ENCODE assay signal across 8 cellular contexts in the genomic region with DNA sequence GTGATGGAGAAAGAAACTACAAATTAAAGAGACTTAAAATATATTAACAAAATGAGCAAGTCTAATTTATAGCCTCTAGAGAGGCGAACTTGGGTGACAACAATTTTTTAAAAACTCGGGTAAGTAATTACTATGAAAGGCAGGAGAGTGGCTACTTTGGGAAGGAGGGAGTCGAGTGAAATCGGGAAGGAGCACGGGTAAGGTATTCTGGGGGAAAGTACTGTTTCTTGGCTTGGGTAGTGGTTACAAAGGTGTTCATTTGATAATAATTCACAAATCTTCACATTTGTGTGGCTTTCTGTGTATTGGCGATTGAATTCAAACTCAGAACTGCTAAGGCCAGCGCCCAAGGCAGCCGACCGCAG. TPM values are rescaled to one million over a fixed set of nuclear protein-coding genes. Genes with fewer than 3 reads are reported as not detected.
DNase-seq lines count a peak whose midpoint lies in the region; ATAC-seq and TF ChIP-seq lines count a peak whose summit lies in the region.

No MANE protein-coding gene starts in this region.

- H3K4me1 ChIP-seq in Loucy (ENCODE audit: insufficient read depth, low read length, poor library complexity, severe bottlenecking): peaks cover 3% of the 10 kb centered on the region
- H3K4me1 ChIP-seq in neuron (ENCODE audit: insufficient read depth, low read length): peaks cover 12% of the 10 kb centered on the region

- H3K4me2 ChIP-seq in Loucy (ENCODE audit: low read depth, low read length, poor library complexity, severe bottlenecking): no peak overlapping the region

- H3K9me3 Mint-ChIP-seq in chondrocyte (ENCODE audit: low read depth): no peaks in the 10 kb centered on the region

- H3K79me2 ChIP-seq in Loucy (ENCODE audit: insufficient read depth, low read length): no peaks in the 10 kb centered on the region

- no peaks in the 10 kb centered on the region for H3K9me3 ChIP-seq in Loucy (ENCODE audit: insufficient read depth, low read depth, low read length)
- no peaks in the 10 kb centered on the region for H3K9me3 ChIP-seq in neuron (ENCODE audit: low read length)

- H3K4me3 ChIP-seq in Loucy (ENCODE audit: low read length, poor library complexity, severe bottlenecking): no peak overlapping the region
- peak overlapping the region; percentile 59 for H3K4me3 ChIP-seq in neuron (ENCODE audit: low read length)

- H3K4me1 Mint-ChIP-seq in chondrocyte (ENCODE audit: low read depth): peaks cover 27% of the 10 kb centered on the region

- peak overlapping the region; percentile 75 for H3K4me3 Mint-ChIP-seq in chondrocyte (ENCODE audit: unreplicated experiment)

- H3K27me3 ChIP-seq in Loucy (ENCODE audit: insufficient read depth, low read length, poor library complexity, severe bottlenecking) (no peaks in the 10 kb centered on the region), neuron (ENCODE audit: insufficient read depth, low read length) (peaks cover 45% of the 10 kb centered on the region)

- no peaks in the 10 kb centered on the region for H4K20me1 ChIP-seq in Loucy (ENCODE audit: insufficient read depth, low read length, poor library complexity, severe bottlenecking)

- no peaks in the 10 kb centered on the region for H3K36me3 Mint-ChIP-seq in chondrocyte (ENCODE audit: low read depth)

- peak overlapping the region; percentile 80 for H3K9ac ChIP-seq in Loucy (ENCODE audit: low read depth, low read length, poor library complexity, severe bottlenecking)

- peaks cover 4% of the 10 kb centered on the region for H3K27me3 Mint-ChIP-seq in chondrocyte (ENCODE audit: low read depth)

- H3K36me3 ChIP-seq in Loucy (ENCODE audit: insufficient read depth, low read length) (no peaks in the 10 kb centered on the region), neuron (ENCODE audit: insufficient read depth, low read length) (no peaks in the 10 kb centered on the region)

- H3K27ac Mint-ChIP-seq in chondrocyte (ENCODE audit: unreplicated experiment): peak overlapping the region; percentile 92

- no peak for TF ChIP-seq CTCF in C4-2B (conservative IDR thresholded peaks at IDR 0.05)
- no peak for TF ChIP-seq CTCF in Loucy (conservative IDR thresholded peaks at IDR 0.05; ENCODE audit: low read length)
- TF ChIP-seq CTCF in chondrocyte (IDR thresholded peaks at IDR 0.05): no peak

- DNase-seq in chondrocyte (ENCODE audit: low spot score): no peak
- DNase-seq in NCI-H1417 treated with DMSO at 0.1 percent for 48 hours (lab: John Stamatoyannopoulos, UW): no peak
- no peak for DNase-seq in middle frontal gyrus (ENCODE audit: extremely low spot score, low spot score)

- H3K9me2 ChIP-seq in Loucy (replicated peaks; ENCODE audit: low read depth, low read length): no peaks in the 10 kb centered on the region

- peak overlapping the region; percentile 80; the same call in 1 of the 2 replicates for H3K27ac ChIP-seq in C4-2B

- H2AFZ ChIP-seq in Loucy (ENCODE audit: low read length) (peak overlapping the region; percentile 38), neuron (ENCODE audit: low read depth, low read length) (peak overlapping the region; percentile 93)

- no peak for ATAC-seq in GM21576 (IDR thresholded peaks at IDR 0.05; ENCODE audit: unreplicated experiment)
- no peak for ATAC-seq in GM18868 (IDR thresholded peaks at IDR 0.05; ENCODE audit: unreplicated experiment)

- H3F3A ChIP-seq in Loucy (ENCODE audit: low read depth): no peaks in the 10 kb centered on the region

RNA-seq across cellular contexts. Expression of a gene that starts 32.9 kb away (rescaled TPM):
- 0.60 to 2.2 TPM (median 0.62 TPM) in 3 replicates for total RNA-seq in chondrocyte
